ENCODE assay signal across 1 cellular context in the genomic region with DNA sequence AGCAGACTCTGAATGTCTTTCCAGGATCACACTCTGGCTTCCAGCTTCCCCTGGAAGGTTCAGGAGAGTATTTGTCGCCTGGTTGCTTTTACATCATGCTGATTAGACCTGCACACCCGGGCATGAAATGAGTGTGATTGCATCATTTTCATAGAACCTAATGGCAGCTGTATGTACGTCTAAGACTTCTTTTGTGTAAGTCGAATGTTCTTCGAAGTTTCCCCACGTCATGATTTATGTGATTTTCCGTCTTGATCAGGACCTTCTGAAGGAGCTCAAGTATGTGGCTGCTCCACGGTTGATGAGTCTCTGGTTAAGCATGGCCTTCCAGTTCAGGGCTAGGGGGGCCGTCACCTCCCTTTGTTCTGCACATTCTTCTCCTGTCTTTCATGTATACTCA.
TF ChIP-seq lines count a peak whose summit lies in the region.

No MANE protein-coding gene starts in this region.

TF ChIP-seq in H1, 55 proteins besides CTCF, POLR2A, EP300 and RAD21:
- TF ChIP-seq KDM4A (IDR thresholded peaks at IDR 0.05; ENCODE audit: low read depth, low read length, severe bottlenecking) (no peak), E2F6 (IDR thresholded peaks at IDR 0.05) (no peak), EGR1 (IDR thresholded peaks at IDR 0.05; ENCODE audit: borderline replicate concordance, low read depth, low read length) (no peak), SRF (IDR thresholded peaks at IDR 0.05; ENCODE audit: low read depth, low read length) (no peak)
